In genomic region chr1:78491311-78492071, GRCh38 we compare ENCODE assay signal across 8 cellular contexts. TPM values are rescaled to one million over a fixed set of nuclear protein-coding genes. Genes with fewer than 3 reads are reported as not detected.
DNase-seq lines count a peak whose midpoint lies in the region; ATAC-seq and TF ChIP-seq lines count a peak whose summit lies in the region.

No MANE protein-coding gene starts in this region.

- H3K4me1 ChIP-seq in esophagus muscularis mucosa: peaks cover 4 to 19% (median 14%) of the 10 kb centered on the region in 4 donors

- H3K9ac ChIP-seq in neural cell (ENCODE audit: low read length): peak overlapping the region; percentile 33

- peak overlapping the region; percentile 74 for H3K4me2 ChIP-seq in neural cell (ENCODE audit: low read length)

- intact Hi-C loops in esophagus muscularis mucosa (cut with DNase I): no loop called here

- H4K20me1 ChIP-seq in neural cell (ENCODE audit: insufficient read depth): no peaks in the 10 kb centered on the region

- DNase-seq in AG09309 (ENCODE audit: low read depth) (no peak), NCI-H460 (ENCODE audit: extremely low read depth, low read depth) (peak; percentile 1), esophagus muscularis mucosa (ENCODE audit: extremely low spot score) (no peak), NCI-H2029 treated with DMSO at 0.1 percent for 48 hours (lab: John Stamatoyannopoulos, UW) (no peak), germinal center (ENCODE audit: low spot score) (no peak)
- no peak for DNase-seq in stimulated activated CD4-positive, alpha-beta T cell treated with anti-CD3 and anti-CD28 coated beads, Interleukin-12 subunit alpha, Interleukin-12 subunit beta, amount 100 ng/mL, for 4 hours

- H3K9me3 ChIP-seq in esophagus muscularis mucosa (no peaks in the 10 kb centered on the region), neural cell (ENCODE audit: low read length) (no peaks in the 10 kb centered on the region)

- 4% methylated on average over 39 of the region's 40 CpGs for WGBS in esophagus muscularis mucosa

- H3K27ac ChIP-seq in esophagus muscularis mucosa (replicated peaks in 1 of 4) (peak overlapping the region; percentile 61 to 80 (median 78)), neural cell (ENCODE audit: low read length) (no peak overlapping the region)

- H3K36me3 ChIP-seq in esophagus muscularis mucosa: no peaks in the 10 kb centered on the region
- H3K36me3 ChIP-seq in neural cell (ENCODE audit: insufficient read depth, low read length): no peaks in the 10 kb centered on the region

- TF ChIP-seq EP300 in esophagus muscularis mucosa (IDR thresholded peaks at IDR 0.05): no peak
- no peak for TF ChIP-seq EP300 in neural cell (conservative IDR thresholded peaks at IDR 0.05; ENCODE audit: poor library complexity, severe bottlenecking)

- TF ChIP-seq RAD21 in neural cell (conservative IDR thresholded peaks at IDR 0.05): no peak

- TF ChIP-seq CTCF in AG09309 (IDR thresholded peaks at IDR 0.05; ENCODE audit: control insufficient read depth, insufficient read depth, low read depth, low read length, missing control alignments): no peak
- TF ChIP-seq CTCF in esophagus muscularis mucosa (IDR thresholded peaks at IDR 0.05): no peak
- no peak for TF ChIP-seq CTCF in neural cell (IDR thresholded peaks at IDR 0.05; ENCODE audit: poor library complexity, severe bottlenecking)

- H3K4me3 ChIP-seq in AG09309 (ENCODE audit: control insufficient read depth, low read depth, low read length) (peak overlapping the region; percentile 79), esophagus muscularis mucosa (peak overlapping the region; percentile 52 to 73 (median 60)), neural cell (ENCODE audit: low read length) (peak overlapping the region; percentile 82)

- H2AFZ ChIP-seq in neural cell (ENCODE audit: low read depth, low read length): no peak overlapping the region

- H3K79me2 ChIP-seq in neural cell (replicated peaks; ENCODE audit: insufficient read depth, low read length): no peaks in the 10 kb centered on the region

- no peaks in the 10 kb centered on the region for H3F3A ChIP-seq in neural cell (ENCODE audit: insufficient read depth, low read length, poor library complexity, severe bottlenecking)

- peaks cover 0 to 13% (median 0%) of the 10 kb centered on the region in 4 donors for H3K27me3 ChIP-seq in esophagus muscularis mucosa
- H3K27me3 ChIP-seq in neural cell (ENCODE audit: insufficient read depth, low read depth, low read length): peaks cover 29% of the 10 kb centered on the region

- no peaks in the 10 kb centered on the region for H3K9me2 ChIP-seq in neural cell (ENCODE audit: insufficient read depth, low read length)

- ATAC-seq in HG03439 (IDR thresholded peaks at IDR 0.05; ENCODE audit: unreplicated experiment): no peak

- TF ChIP-seq POLR2A in esophagus muscularis mucosa (IDR thresholded peaks at IDR 0.05; ENCODE audit: low read depth): no peak

TF ChIP-seq in neural cell, 6 proteins besides CTCF, POLR2A, EP300 and RAD21:
- no peak for TF ChIP-seq TAF1 (IDR thresholded peaks at IDR 0.05; ENCODE audit: low read depth)
- TF ChIP-seq EZH2 (IDR thresholded peaks at IDR 0.05; ENCODE audit: borderline replicate concordance, insufficient read depth, low read length, poor library complexity, severe bottlenecking): no peak
- TF ChIP-seq MXI1 (conservative IDR thresholded peaks at IDR 0.05; ENCODE audit: poor library complexity, severe bottlenecking): no peak
- TF ChIP-seq POLR2AphosphoS5 (IDR thresholded peaks at IDR 0.05): no peak
- TF ChIP-seq, protein P1, sequence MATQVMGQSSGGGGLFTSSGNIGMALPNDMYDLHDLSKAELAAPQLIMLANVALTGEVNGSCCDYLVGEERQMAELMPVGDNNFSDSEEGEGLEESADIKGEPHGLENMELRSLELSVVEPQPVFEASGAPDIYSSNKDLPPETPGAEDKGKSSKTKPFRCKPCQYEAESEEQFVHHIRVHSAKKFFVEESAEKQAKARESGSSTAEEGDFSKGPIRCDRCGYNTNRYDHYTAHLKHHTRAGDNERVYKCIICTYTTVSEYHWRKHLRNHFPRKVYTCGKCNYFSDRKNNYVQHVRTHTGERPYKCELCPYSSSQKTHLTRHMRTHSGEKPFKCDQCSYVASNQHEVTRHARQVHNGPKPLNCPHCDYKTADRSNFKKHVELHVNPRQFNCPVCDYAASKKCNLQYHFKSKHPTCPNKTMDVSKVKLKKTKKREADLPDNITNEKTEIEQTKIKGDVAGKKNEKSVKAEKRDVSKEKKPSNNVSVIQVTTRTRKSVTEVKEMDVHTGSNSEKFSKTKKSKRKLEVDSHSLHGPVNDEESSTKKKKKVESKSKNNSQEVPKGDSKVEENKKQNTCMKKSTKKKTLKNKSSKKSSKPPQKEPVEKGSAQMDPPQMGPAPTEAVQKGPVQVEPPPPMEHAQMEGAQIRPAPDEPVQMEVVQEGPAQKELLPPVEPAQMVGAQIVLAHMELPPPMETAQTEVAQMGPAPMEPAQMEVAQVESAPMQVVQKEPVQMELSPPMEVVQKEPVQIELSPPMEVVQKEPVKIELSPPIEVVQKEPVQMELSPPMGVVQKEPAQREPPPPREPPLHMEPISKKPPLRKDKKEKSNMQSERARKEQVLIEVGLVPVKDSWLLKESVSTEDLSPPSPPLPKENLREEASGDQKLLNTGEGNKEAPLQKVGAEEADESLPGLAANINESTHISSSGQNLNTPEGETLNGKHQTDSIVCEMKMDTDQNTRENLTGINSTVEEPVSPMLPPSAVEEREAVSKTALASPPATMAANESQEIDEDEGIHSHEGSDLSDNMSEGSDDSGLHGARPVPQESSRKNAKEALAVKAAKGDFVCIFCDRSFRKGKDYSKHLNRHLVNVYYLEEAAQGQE (IDR thresholded peaks at IDR 0.05; ENCODE audit: borderline replicate concordance): no peak
- TF ChIP-seq SMC3 (conservative IDR thresholded peaks at IDR 0.05; ENCODE audit: poor library complexity): no peak

RNA-seq across cellular contexts. Expression of gene PTGFR, which starts 0.7 kb away (rescaled TPM):
- 0.12 and 0.17 TPM in 2 replicates for total RNA-seq in NCI-H460 (2014; rRNA removed; shearing (Covaris generic))
- polyA plus RNA-seq in NCI-H460 (2014; cell fraction: nucleus; rRNA removed): not detected in 2 replicates
- total RNA-seq in esophagus muscularis mucosa: 1 to 10 TPM; 2.1 to 3.8 (median 2.8) TPM
- polyA plus RNA-seq in neural cell: 0.54 TPM in 2 replicates
- 0.46 and 0.49 TPM in 2 replicates for polyA minus RNA-seq in neural cell
